ENCODE assay signal across 8 cellular contexts in the genomic region with DNA sequence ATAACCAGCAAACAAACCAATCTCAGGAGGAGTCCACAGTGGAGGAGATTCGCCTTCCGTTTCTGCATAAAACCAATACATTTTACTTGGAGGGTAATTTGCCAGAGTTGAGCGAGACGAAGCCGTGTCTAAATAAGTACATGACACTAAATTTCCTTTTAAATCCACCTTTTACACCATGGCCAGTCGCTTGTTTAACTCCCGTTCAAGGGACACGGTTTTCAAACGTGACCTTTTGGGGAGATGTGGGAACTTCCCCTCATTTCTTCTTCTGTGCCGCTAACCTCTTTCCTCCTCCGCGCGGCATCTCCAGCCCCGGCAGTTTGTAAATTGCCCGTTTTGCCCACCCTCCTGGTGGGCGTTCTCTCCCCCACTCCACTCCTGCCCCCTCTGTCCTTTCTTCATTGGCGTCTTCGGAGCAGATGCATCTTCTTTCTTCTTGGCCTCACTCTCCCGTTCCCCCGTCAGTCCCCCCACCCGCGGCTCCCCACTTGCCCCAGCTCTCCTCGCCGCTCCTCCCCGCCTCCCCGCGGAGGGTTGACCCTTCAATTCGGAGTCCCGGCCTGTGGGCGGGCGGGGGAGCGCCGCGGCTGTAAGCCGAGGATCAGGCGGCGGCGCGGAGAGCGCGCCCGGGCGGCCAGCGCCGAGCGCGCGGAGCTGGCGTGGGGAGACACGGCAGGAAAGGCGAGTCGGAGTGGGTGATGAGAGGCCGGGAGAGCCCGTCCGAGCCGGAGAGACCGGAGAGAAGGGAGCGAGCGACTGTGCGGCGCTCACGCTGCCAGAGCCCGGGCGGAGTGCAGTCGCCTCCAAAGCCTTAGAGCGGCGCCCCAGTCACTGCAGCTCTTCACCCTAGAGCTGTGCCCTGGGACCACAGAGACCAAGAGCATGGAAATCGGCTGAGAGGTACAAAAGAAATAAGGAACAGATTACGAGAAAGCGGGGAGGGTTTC. TPM values are rescaled to one million over a fixed set of nuclear protein-coding genes. Genes with fewer than 3 reads are reported as not detected.
DNase-seq lines count a peak whose midpoint lies in the region; ATAC-seq and TF ChIP-seq lines count a peak whose summit lies in the region.

Gene NLGN1, plus strand, starts transcription at position 584 of the 950 bp plus-strand sequence.

- ATAC-seq in sciatic nerve (peak; percentile 75), GM18517 (IDR thresholded peaks at IDR 0.05; ENCODE audit: unreplicated experiment) (no peak)

- POLR2A ChIA-PET in HEK293 (lab: Yijun Ruan, JAX), result interaction anchor here (0.6 kb wide), 1 partner anchor 645 kb away, joined by 4 read pairs; no protein-coding TSS in a partner anchor

- intact Hi-C loops in sciatic nerve (cut with DNase I), result no loop called here

- H3K27ac ChIP-seq in HEK293 (ENCODE audit: extremely low read depth, low read depth, low read length), result peak within 1 kb of the TSS; percentile 83

- H3K9me3 ChIP-seq in HEK293 (ENCODE audit: control insufficient read depth, insufficient read depth, low read depth, low read length), result no peaks in the 10 kb centered on the region

- H3K4me3 ChIP-seq in HEK293 (ENCODE audit: low read depth, low read length), result peak within 1 kb of the TSS; percentile 78

- peak; percentile 70 for TF ChIP-seq CTCF in HEK293 (tag by site-specific recombination; IDR thresholded peaks at IDR 0.05)

- CTCF ChIA-PET in HEK293 (lab: Yijun Ruan, JAX), result no interaction called here

- H3K4me1 ChIP-seq in HEK293 (ENCODE audit: control insufficient read depth, insufficient read depth, low read length), result no peaks in the 10 kb centered on the region; the same call in 1 of the 2 replicates

- DNase-seq in AG20443 (ENCODE audit: low spot score) (peak; percentile 83), OCI-M1 (lab: John Stamatoyannopoulos, UW) (peak; percentile 71), cerebellum (ENCODE audit: low spot score) (peak; percentile 70), iris pigment epithelial cell (ENCODE audit: low read depth) (peak; percentile 73), sciatic nerve (ENCODE audit: low spot score) (peak; percentile 82), 8988T (no peak)

- H3K36me3 ChIP-seq in HEK293 (ENCODE audit: control insufficient read depth in 2 of 2, insufficient read depth in 1 of 2, low read length in 2 of 2), result no peaks in the 10 kb centered on the region

TF ChIP-seq in HEK293, 187 proteins besides CTCF, POLR2A, EP300 and RAD21 (continues in another document):
- TF ChIP-seq BCL11A (tag by site-specific recombination; IDR thresholded peaks at IDR 0.05; ENCODE audit: low read depth), result 0 out of 2 replicates have a peak, but pooled peaks have one; percentile 68
- TF ChIP-seq ZNF121 (tag by site-specific recombination; IDR thresholded peaks at IDR 0.05), result no peak
- TF ChIP-seq KLF17 (tag by site-specific recombination; IDR thresholded peaks at IDR 0.05), result 0 out of 2 replicates have a peak, but pooled peaks have one; percentile 39
- TF ChIP-seq, protein P1, sequence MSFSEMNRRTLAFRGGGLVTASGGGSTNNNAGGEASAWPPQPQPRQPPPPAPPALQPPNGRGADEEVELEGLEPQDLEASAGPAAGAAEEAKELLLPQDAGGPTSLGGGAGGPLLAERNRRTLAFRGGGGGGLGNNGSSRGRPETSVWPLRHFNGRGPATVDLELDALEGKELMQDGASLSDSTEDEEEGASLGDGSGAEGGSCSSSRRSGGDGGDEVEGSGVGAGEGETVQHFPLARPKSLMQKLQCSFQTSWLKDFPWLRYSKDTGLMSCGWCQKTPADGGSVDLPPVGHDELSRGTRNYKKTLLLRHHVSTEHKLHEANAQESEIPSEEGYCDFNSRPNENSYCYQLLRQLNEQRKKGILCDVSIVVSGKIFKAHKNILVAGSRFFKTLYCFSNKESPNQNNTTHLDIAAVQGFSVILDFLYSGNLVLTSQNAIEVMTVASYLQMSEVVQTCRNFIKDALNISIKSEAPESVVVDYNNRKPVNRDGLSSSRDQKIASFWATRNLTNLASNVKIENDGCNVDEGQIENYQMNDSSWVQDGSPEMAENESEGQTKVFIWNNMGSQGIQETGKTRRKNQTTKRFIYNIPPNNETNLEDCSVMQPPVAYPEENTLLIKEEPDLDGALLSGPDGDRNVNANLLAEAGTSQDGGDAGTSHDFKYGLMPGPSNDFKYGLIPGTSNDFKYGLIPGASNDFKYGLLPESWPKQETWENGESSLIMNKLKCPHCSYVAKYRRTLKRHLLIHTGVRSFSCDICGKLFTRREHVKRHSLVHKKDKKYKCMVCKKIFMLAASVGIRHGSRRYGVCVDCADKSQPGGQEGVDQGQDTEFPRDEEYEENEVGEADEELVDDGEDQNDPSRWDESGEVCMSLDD (tag by site-specific recombination; IDR thresholded peaks at IDR 0.05), result peak; percentile 59; the same call in 1 of the 2 replicates
- no peak for TF ChIP-seq ZNF157 (tag by site-specific recombination; IDR thresholded peaks at IDR 0.05)
- TF ChIP-seq ZNF366 (tag by site-specific recombination; conservative IDR thresholded peaks at IDR 0.05), result peak; percentile 75
- TF ChIP-seq SALL2 (tag by site-specific recombination; IDR thresholded peaks at IDR 0.05; ENCODE audit: borderline replicate concordance), result no peak
- no peak for TF ChIP-seq ZNF169 (tag by site-specific recombination; IDR thresholded peaks at IDR 0.05)
- no peak for TF ChIP-seq ZNF544 (tag by site-specific recombination; IDR thresholded peaks at IDR 0.05)
- 0 out of 2 replicates have a peak, but pooled peaks have one; percentile 35 for TF ChIP-seq ZBTB1 (tag by site-specific recombination; IDR thresholded peaks at IDR 0.05)
- no peak; the same call in 1 of the 2 replicates for TF ChIP-seq OSR2 (tag by site-specific recombination; IDR thresholded peaks at IDR 0.05)
- peak; percentile 60 for TF ChIP-seq SP7 (tag by site-specific recombination; IDR thresholded peaks at IDR 0.05)
- peak; percentile 99 for TF ChIP-seq ZBTB17 (tag by site-specific recombination; IDR thresholded peaks at IDR 0.05)
- TF ChIP-seq KLF9 (tag by site-specific recombination; IDR thresholded peaks at IDR 0.05; ENCODE audit: low read depth), result peak; percentile 58; the same call in 1 of the 2 replicates
- TF ChIP-seq SP3 (tag by site-specific recombination; IDR thresholded peaks at IDR 0.05), result peak; percentile 81
- TF ChIP-seq ZNF623 (tag by site-specific recombination; IDR thresholded peaks at IDR 0.05), result no peak
- peak; percentile 90 for TF ChIP-seq ZBTB26 (tag by site-specific recombination; optimal IDR thresholded peaks at IDR 0.05)
- TF ChIP-seq ZNF292 (tag by site-specific recombination; IDR thresholded peaks at IDR 0.05; ENCODE audit: borderline replicate concordance, low read depth), result no peak
- TF ChIP-seq ZNF114 (tag by site-specific recombination; IDR thresholded peaks at IDR 0.05), result no peak
- TF ChIP-seq ZFHX2 (tag by site-specific recombination; conservative IDR thresholded peaks at IDR 0.05), result peak; percentile 96
- TF ChIP-seq ATF2 (tag by site-specific recombination; IDR thresholded peaks at IDR 0.05; ENCODE audit: low read depth), result no peak
- peak; percentile 56 for TF ChIP-seq ZNF600 (tag by site-specific recombination; IDR thresholded peaks at IDR 0.05)
- 0 out of 2 replicates have a peak, but pooled peaks have one; percentile 14 for TF ChIP-seq FEZF1 (tag by site-specific recombination; IDR thresholded peaks at IDR 0.05)
- TF ChIP-seq YY2 (tag by site-specific recombination; IDR thresholded peaks at IDR 0.05), result no peak
- TF ChIP-seq, protein P2, sequence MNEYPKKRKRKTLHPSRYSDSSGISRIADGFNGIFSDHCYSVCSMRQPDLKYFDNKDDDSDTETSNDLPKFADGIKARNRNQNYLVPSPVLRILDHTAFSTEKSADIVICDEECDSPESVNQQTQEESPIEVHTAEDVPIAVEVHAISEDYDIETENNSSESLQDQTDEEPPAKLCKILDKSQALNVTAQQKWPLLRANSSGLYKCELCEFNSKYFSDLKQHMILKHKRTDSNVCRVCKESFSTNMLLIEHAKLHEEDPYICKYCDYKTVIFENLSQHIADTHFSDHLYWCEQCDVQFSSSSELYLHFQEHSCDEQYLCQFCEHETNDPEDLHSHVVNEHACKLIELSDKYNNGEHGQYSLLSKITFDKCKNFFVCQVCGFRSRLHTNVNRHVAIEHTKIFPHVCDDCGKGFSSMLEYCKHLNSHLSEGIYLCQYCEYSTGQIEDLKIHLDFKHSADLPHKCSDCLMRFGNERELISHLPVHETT (tag by site-specific recombination; IDR thresholded peaks at IDR 0.05), result no peak
- TF ChIP-seq ZNF324 (tag by site-specific recombination; IDR thresholded peaks at IDR 0.05), result peak; percentile 65; the same call in 1 of the 2 replicates

RNA-seq across cellular contexts. Expression of gene NLGN1, which starts in this region (rescaled TPM):
- total RNA-seq in cerebellum, result 61.6 TPM
- total RNA-seq in sciatic nerve, result 26.0 TPM
